In genomic region chr3:154862265-154862664, GRCh38 we compare ENCODE assay signal across 18 cellular contexts.
DNase-seq lines count a peak whose midpoint lies in the region; ATAC-seq and TF ChIP-seq lines count a peak whose summit lies in the region.
"Had no signal": no experiment of that assay in that cellular context is flagged by ENCODE, and none has a peak within 500 bp of the region (broad histone marks: within the 10 kb centered on the region; RNA-seq: fewer than 3 reads in every experiment).

No MANE protein-coding gene starts in this region.

- no peaks in the 10 kb centered on the region for H3K36me3 ChIP-seq in BJ (ENCODE audit: control insufficient read depth, insufficient read depth, low read length)
- no peaks in the 10 kb centered on the region for H3K36me3 ChIP-seq in effector memory CD4-positive, alpha-beta T cell (ENCODE audit: control insufficient read depth, insufficient read depth, low read length)
- H3K36me3 ChIP-seq: prostate gland had no signal

- no peaks in the 10 kb centered on the region for H3K9me3 ChIP-seq in effector memory CD4-positive, alpha-beta T cell (ENCODE audit: control insufficient read depth, low read length)
- H3K9me3 ChIP-seq: prostate gland had no signal

- CTCF ChIA-PET in BJ (lab: Yijun Ruan, JAX): no interaction called here

- no peak overlapping the region for H3K4me3 ChIP-seq in BJ (ENCODE audit: low read depth, low read length)
- H3K4me3 ChIP-seq in effector memory CD4-positive, alpha-beta T cell (ENCODE audit: insufficient read depth, low read depth, low read length, poor library complexity, severe bottlenecking): no peak overlapping the region
- H3K4me3 ChIP-seq: prostate gland had no signal

- H3K27me3 ChIP-seq in BJ (ENCODE audit: control insufficient read depth, insufficient read depth, low read length): no peaks in the 10 kb centered on the region
- no peaks in the 10 kb centered on the region for H3K27me3 ChIP-seq in effector memory CD4-positive, alpha-beta T cell (replicated peaks; ENCODE audit: control insufficient read depth, insufficient read depth, low read length, poor library complexity, severe bottlenecking)

- no peak overlapping the region for H3K27ac ChIP-seq in effector memory CD4-positive, alpha-beta T cell (ENCODE audit: insufficient read depth, low read length, poor library complexity, severe bottlenecking)
- H3K27ac ChIP-seq: prostate gland had no signal

- POLR2A ChIA-PET in BJ (lab: Charles Lee): interaction anchor here (0.6 kb wide), 1 partner anchor 9 kb away, joined by 3 read pairs; no protein-coding TSS in a partner anchor

- TF ChIP-seq CTCF in BJ (IDR thresholded peaks at IDR 0.05; ENCODE audit: insufficient read depth, low read depth, low read length): no peak

- no peaks in the 10 kb centered on the region for H3K4me1 ChIP-seq in effector memory CD4-positive, alpha-beta T cell (ENCODE audit: control insufficient read depth, insufficient read depth, low read length, poor library complexity, severe bottlenecking)
- H3K4me1 ChIP-seq: prostate gland had no signal

- DNase-seq in BJ (ENCODE audit: low read depth): peak; percentile 37
- DNase-seq in amniotic epithelial cell (ENCODE audit: low read depth): peak; percentile 45
- DNase-seq in kidney tubule cell (ENCODE audit: low spot score): peak; percentile 46
- no peak for DNase-seq in stimulated activated CD4-positive, alpha-beta T cell treated with anti-CD3 and anti-CD28 coated beads, Interleukin-2, amount 100 ng/mL, for 24 hours
- no peak for DNase-seq in effector memory CD4-positive, alpha-beta T cell
- no peak for DNase-seq in DMS114 treated with DMSO at 0.1 percent for 48 hours (lab: John Stamatoyannopoulos, UW; ENCODE audit: unreplicated experiment)
- DNase-seq: activated CD8-positive, alpha-beta memory T cell treated with anti-CD3 and anti-CD28 coated beads for 24 hours; activated naive CD4-positive, alpha-beta T cell treated with anti-CD3 and anti-CD28 coated beads for 36 hours; H7; NCI-H1436 treated with DMSO at 0.1 percent for 48 hours; NCI-H774; SHP77 treated with DMSO at 0.1 percent for 48 hours; stimulated activated CD4-positive, alpha-beta T cell treated with anti-CD3 and anti-CD28 coated beads, Interleukin-1b, Interleukin-23, amount 100 ng/mL, for 48 hours had no signal

- peak; percentile 59 for ATAC-seq in HG03432 (IDR thresholded peaks at IDR 0.05; ENCODE audit: unreplicated experiment)
- ATAC-seq in HG02588 (IDR thresholded peaks at IDR 0.05; ENCODE audit: unreplicated experiment): no peak
- ATAC-seq: esophagus mucosa, HepG2 had no signal

Comparison
In these comparisons a context has a peak if more than half of its experiments do, and no peak if none do; other contexts are left out.
1. DNase-seq: peak in BJ (single experiment), amniotic epithelial cell (single experiment) and kidney tubule cell (single experiment); none in stimulated activated CD4-positive, alpha-beta T cell treated with anti-CD3 and anti-CD28 coated beads, Interleukin-2, amount 100 ng/mL, for 24 hours (0 of 2), effector memory CD4-positive, alpha-beta T cell (0 of 3) and DMS114 treated with DMSO at 0.1 percent for 48 hours (single experiment).